1 cellular context compared by ENCODE assay signal in the genomic region with DNA sequence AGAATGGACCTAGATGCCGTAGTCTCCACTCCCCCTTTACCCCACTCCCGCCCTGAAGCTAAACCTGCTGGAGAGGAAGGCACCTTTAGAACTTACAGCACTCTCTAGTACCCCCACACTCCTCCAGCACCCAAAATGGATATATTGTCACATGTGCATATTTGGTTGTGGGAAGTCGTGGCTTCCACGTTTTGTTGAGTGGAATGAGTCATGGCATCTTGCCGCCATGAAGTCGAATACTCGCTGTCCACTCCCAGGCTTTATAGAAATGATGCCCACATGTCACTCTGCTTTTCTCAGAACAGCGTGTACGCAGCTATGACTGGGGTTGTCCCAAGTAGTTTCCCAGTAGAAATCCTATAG.
A peak's percentile ranks its signal among the peaks of the same experiment; 100 is the strongest.
TF ChIP-seq lines count a peak whose summit lies in the region.

No MANE protein-coding gene starts in this region.

TF ChIP-seq in HepG2, 621 proteins besides CTCF, POLR2A, EP300 and RAD21 (continued from another document):
- TF ChIP-seq FOSL2 (CRISPR knock-in tag; IDR thresholded peaks at IDR 0.05) (peak; percentile 76), CEBPG (CRISPR knock-in tag; IDR thresholded peaks at IDR 0.05) (no peak), MTA3 (CRISPR knock-in tag; IDR thresholded peaks at IDR 0.05) (no peak), AHR (CRISPR knock-in tag; IDR thresholded peaks at IDR 0.05) (no peak), ZFX (CRISPR knock-in tag; IDR thresholded peaks at IDR 0.05; ENCODE audit: low read depth) (no peak), MED13 (CRISPR knock-in tag; IDR thresholded peaks at IDR 0.05) (no peak), ZNF326 (CRISPR knock-in tag; IDR thresholded peaks at IDR 0.05; ENCODE audit: borderline replicate concordance) (no peak), MTA1 (CRISPR knock-in tag; IDR thresholded peaks at IDR 0.05; ENCODE audit: borderline replicate concordance) (no peak), MAFF (IDR thresholded peaks at IDR 0.05; ENCODE audit: low read depth, low read length) (peak; percentile 47; the same call in 1 of the 2 replicates), IRX3 (CRISPR knock-in tag; IDR thresholded peaks at IDR 0.05; ENCODE audit: borderline replicate concordance, low read depth) (no peak), ZNF891 (CRISPR knock-in tag; IDR thresholded peaks at IDR 0.05) (no peak), ZNF24 (IDR thresholded peaks at IDR 0.05) (no peak), ZSCAN20 (CRISPR knock-in tag; IDR thresholded peaks at IDR 0.05; ENCODE audit: borderline replicate concordance) (no peak), HIVEP1 (CRISPR knock-in tag; IDR thresholded peaks at IDR 0.05) (no peak), ZNF253 (CRISPR knock-in tag; IDR thresholded peaks at IDR 0.05; ENCODE audit: borderline replicate concordance) (no peak), MIXL1 (CRISPR knock-in tag; IDR thresholded peaks at IDR 0.05) (no peak), MXI1 (IDR thresholded peaks at IDR 0.05; ENCODE audit: borderline replicate concordance, low read depth, low read length) (peak; percentile 63; the same call in 2 of the 3 replicates), MXD4 (CRISPR knock-in tag; IDR thresholded peaks at IDR 0.05) (no peak), YY1 (IDR thresholded peaks at IDR 0.05; ENCODE audit: insufficient read depth, insufficient replicate concordance, low read depth, low read length) (peak; percentile 18)
- TF ChIP-seq, protein P1, sequence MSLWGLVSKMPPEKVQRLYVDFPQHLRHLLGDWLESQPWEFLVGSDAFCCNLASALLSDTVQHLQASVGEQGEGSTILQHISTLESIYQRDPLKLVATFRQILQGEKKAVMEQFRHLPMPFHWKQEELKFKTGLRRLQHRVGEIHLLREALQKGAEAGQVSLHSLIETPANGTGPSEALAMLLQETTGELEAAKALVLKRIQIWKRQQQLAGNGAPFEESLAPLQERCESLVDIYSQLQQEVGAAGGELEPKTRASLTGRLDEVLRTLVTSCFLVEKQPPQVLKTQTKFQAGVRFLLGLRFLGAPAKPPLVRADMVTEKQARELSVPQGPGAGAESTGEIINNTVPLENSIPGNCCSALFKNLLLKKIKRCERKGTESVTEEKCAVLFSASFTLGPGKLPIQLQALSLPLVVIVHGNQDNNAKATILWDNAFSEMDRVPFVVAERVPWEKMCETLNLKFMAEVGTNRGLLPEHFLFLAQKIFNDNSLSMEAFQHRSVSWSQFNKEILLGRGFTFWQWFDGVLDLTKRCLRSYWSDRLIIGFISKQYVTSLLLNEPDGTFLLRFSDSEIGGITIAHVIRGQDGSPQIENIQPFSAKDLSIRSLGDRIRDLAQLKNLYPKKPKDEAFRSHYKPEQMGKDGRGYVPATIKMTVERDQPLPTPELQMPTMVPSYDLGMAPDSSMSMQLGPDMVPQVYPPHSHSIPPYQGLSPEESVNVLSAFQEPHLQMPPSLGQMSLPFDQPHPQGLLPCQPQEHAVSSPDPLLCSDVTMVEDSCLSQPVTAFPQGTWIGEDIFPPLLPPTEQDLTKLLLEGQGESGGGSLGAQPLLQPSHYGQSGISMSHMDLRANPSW (CRISPR knock-in tag; IDR thresholded peaks at IDR 0.05; ENCODE audit: borderline replicate concordance), result 0 out of 2 replicates have a peak, but pooled peaks have one; percentile 10
- TF ChIP-seq, protein P2, sequence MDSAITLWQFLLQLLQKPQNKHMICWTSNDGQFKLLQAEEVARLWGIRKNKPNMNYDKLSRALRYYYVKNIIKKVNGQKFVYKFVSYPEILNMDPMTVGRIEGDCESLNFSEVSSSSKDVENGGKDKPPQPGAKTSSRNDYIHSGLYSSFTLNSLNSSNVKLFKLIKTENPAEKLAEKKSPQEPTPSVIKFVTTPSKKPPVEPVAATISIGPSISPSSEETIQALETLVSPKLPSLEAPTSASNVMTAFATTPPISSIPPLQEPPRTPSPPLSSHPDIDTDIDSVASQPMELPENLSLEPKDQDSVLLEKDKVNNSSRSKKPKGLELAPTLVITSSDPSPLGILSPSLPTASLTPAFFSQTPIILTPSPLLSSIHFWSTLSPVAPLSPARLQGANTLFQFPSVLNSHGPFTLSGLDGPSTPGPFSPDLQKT (CRISPR knock-in tag; IDR thresholded peaks at IDR 0.05; ENCODE audit: borderline replicate concordance), result no peak
- TF ChIP-seq, protein P3, sequence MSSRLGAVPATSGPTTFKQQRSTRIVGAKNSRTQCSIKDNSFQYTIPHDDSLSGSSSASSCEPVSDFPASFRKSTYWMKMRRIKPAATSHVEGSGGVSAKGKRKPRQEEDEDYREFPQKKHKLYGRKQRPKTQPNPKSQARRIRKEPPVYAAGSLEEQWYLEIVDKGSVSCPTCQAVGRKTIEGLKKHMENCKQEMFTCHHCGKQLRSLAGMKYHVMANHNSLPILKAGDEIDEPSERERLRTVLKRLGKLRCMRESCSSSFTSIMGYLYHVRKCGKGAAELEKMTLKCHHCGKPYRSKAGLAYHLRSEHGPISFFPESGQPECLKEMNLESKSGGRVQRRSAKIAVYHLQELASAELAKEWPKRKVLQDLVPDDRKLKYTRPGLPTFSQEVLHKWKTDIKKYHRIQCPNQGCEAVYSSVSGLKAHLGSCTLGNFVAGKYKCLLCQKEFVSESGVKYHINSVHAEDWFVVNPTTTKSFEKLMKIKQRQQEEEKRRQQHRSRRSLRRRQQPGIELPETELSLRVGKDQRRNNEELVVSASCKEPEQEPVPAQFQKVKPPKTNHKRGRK (CRISPR knock-in tag; IDR thresholded peaks at IDR 0.05), result peak; percentile 7; the same call in 1 of the 2 replicates
- TF ChIP-seq, protein P4, sequence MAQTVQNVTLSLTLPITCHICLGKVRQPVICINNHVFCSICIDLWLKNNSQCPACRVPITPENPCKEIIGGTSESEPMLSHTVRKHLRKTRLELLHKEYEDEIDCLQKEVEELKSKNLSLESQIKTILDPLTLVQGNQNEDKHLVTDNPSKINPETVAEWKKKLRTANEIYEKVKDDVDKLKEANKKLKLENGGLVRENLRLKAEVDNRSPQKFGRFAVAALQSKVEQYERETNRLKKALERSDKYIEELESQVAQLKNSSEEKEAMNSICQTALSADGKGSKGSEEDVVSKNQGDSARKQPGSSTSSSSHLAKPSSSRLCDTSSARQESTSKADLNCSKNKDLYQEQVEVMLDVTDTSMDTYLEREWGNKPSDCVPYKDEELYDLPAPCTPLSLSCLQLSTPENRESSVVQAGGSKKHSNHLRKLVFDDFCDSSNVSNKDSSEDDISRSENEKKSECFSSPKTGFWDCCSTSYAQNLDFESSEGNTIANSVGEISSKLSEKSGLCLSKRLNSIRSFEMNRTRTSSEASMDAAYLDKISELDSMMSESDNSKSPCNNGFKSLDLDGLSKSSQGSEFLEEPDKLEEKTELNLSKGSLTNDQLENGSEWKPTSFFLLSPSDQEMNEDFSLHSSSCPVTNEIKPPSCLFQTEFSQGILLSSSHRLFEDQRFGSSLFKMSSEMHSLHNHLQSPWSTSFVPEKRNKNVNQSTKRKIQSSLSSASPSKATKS (CRISPR knock-in tag; IDR thresholded peaks at IDR 0.05), result no peak
- TF ChIP-seq, protein P5, sequence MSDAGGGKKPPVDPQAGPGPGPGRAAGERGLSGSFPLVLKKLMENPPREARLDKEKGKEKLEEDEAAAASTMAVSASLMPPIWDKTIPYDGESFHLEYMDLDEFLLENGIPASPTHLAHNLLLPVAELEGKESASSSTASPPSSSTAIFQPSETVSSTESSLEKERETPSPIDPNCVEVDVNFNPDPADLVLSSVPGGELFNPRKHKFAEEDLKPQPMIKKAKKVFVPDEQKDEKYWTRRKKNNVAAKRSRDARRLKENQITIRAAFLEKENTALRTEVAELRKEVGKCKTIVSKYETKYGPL (CRISPR knock-in tag; IDR thresholded peaks at IDR 0.05), result no peak
